ENCODE assay signal across 13 cellular contexts in the genomic region with DNA sequence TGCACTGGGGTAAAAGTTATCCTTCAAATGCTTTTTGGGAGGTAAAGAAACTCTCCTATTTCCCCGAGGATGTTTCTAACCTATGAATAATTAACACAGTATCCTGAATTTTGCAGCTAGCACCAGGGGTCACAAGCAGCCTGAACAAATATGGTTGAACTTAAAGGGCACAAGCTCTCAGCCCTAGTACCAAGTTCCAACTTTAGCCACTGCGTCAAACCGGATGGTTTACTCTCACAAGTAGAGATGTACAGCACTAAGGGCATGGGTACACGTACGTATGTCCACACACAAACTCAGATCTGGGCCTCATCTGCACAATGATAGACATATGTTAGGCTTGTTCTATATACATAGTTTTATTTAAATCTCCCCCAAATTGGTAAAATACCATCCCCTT. TPM values are rescaled to one million over a fixed set of nuclear protein-coding genes. Genes with fewer than 3 reads are reported as not detected.
A peak's percentile ranks its signal among the peaks of the same experiment; 100 is the strongest.
DNase-seq lines count a peak whose midpoint lies in the region; ATAC-seq and TF ChIP-seq lines count a peak whose summit lies in the region.
"Had no signal": no experiment of that assay in that cellular context is flagged by ENCODE, and none has a peak within 500 bp of the region (broad histone marks: within the 10 kb centered on the region; RNA-seq: fewer than 3 reads in every experiment).

No MANE protein-coding gene starts in this region.

- H3K27me3 ChIP-seq in mesendoderm (ENCODE audit: insufficient read depth, low read length, poor library complexity) (no peaks in the 10 kb centered on the region), upper lobe of right lung (no peaks in the 10 kb centered on the region)

- H3K27ac ChIP-seq in C4-2B (peak overlapping the region; percentile 41; the same call in 1 of the 2 replicates), HEK293 (ENCODE audit: extremely low read depth, low read depth, low read length) (no peak overlapping the region), mesendoderm (ENCODE audit: low read depth, low read length) (no peak overlapping the region), upper lobe of right lung (no peak overlapping the region)
- H3K27ac ChIP-seq: dorsolateral prefrontal cortex had no signal

- H2BK5ac ChIP-seq in mesendoderm (ENCODE audit: low read length): no peak overlapping the region

- no peak overlapping the region for H3K4me2 ChIP-seq in mesendoderm (ENCODE audit: low read length)

- H3K9me3 Mint-ChIP-seq in activated T-helper 1 cell treated with anti-CD3 and anti-CD28 coated beads, Interleukin-12 subunit alpha, Interleukin-12 subunit beta, Interleukin-2, Interleukin-4 antibody, amounts not matched to agents 30 ng/mL and 10 ng/mL and 1 ng/mL, durations not matched to agents 14 hours and 24 hours and 36 hours: no peaks in the 10 kb centered on the region

- no peak overlapping the region for H2BK120ac ChIP-seq in mesendoderm (ENCODE audit: low read depth, low read length)

- H3K4me1 ChIP-seq in HEK293 (ENCODE audit: control insufficient read depth, insufficient read depth, low read length) (peaks cover 3% of the 10 kb centered on the region; the same call in 1 of the 2 replicates), mesendoderm (ENCODE audit: control insufficient read depth, low read depth, low read length) (peaks cover 14% of the 10 kb centered on the region), upper lobe of right lung (peaks cover 20% of the 10 kb centered on the region)

- H3K27ac Mint-ChIP-seq in activated T-helper 1 cell treated with anti-CD3 and anti-CD28 coated beads, Interleukin-12 subunit alpha, Interleukin-12 subunit beta, Interleukin-2, Interleukin-4 antibody, amounts not matched to agents 30 ng/mL and 10 ng/mL and 1 ng/mL, durations not matched to agents 14 hours and 24 hours and 36 hours: peak overlapping the region; percentile 99

- POLR2A ChIA-PET in HEK293 (lab: Yijun Ruan, JAX): no interaction called here

- H3K18ac ChIP-seq in mesendoderm (ENCODE audit: low read length): no peak overlapping the region

- WGBS in mesendoderm (ENCODE audit: extremely low coverage, insufficient coverage, low lambda C conversion rate): no CpG with 5 or more reads among the region's 5 CpGs

- H3K79me2 ChIP-seq in mesendoderm (ENCODE audit: control insufficient read depth, insufficient read depth, low read length): peaks cover 57% of the 10 kb centered on the region

- H3K4me3 ChIP-seq in HEK293 (ENCODE audit: low read depth, low read length): no peak overlapping the region
- no peak overlapping the region for H3K4me3 ChIP-seq in mesendoderm (ENCODE audit: low read length)
- H3K4me3 ChIP-seq in upper lobe of right lung: no peak overlapping the region
- H3K4me3 ChIP-seq: dorsolateral prefrontal cortex had no signal

- CTCF ChIA-PET in HEK293 (lab: Yijun Ruan, JAX): no interaction called here

- H3K4me3 Mint-ChIP-seq in activated T-helper 1 cell treated with anti-CD3 and anti-CD28 coated beads, Interleukin-12 subunit alpha, Interleukin-12 subunit beta, Interleukin-2, Interleukin-4 antibody, amounts not matched to agents 30 ng/mL and 10 ng/mL and 1 ng/mL, durations not matched to agents 14 hours and 24 hours and 36 hours: peak overlapping the region; percentile 93

- DNase-seq in activated T-helper 1 cell treated with anti-CD3 and anti-CD28 coated beads, Interleukin-12 subunit alpha, Interleukin-12 subunit beta, Interleukin-2, Interleukin-4 antibody, amounts not matched to agents 30 ng/mL and 10 ng/mL and 1 ng/mL, durations not matched to agents 14 hours and 24 hours and 36 hours (ENCODE audit: low spot score): no peak
- no peak for DNase-seq in mesendoderm
- no peak for DNase-seq in RKO (ENCODE audit: low spot score)
- no peak for DNase-seq in COLO668 (lab: John Stamatoyannopoulos, UW; ENCODE audit: unreplicated experiment)
- no peak for DNase-seq in omental fat pad (ENCODE audit: low spot score)
- DNase-seq in upper lobe of right lung: no peak
- DNase-seq: foreskin melanocyte; NCI-H1048; stimulated activated CD4-positive, alpha-beta T cell treated with anti-CD3 and anti-CD28 coated beads, Interleukin-12 subunit alpha, Interleukin-12 subunit beta, amount 100 ng/mL, for 4 hours had no signal

- peaks cover 19% of the 10 kb centered on the region for H3K79me1 ChIP-seq in mesendoderm (ENCODE audit: low read length)

- no peak overlapping the region for H3K9ac ChIP-seq in mesendoderm (ENCODE audit: low read length)

- ATAC-seq in omental fat pad (ENCODE audit: low FRiP score): no peak
- no peak for ATAC-seq in upper lobe of right lung
- ATAC-seq: activated CD4-positive, CD25-positive, alpha-beta regulatory T cell treated with anti-CD3 and anti-CD28 coated beads, Interleukin-2, amount 50 U/mL, for 24 hours had no signal

- peak overlapping the region; percentile 51 for H3K56ac ChIP-seq in mesendoderm (ENCODE audit: low read length)

- no peak overlapping the region for H2BK15ac ChIP-seq in mesendoderm (replicated peaks; ENCODE audit: low read depth)

- H3K27me3 Mint-ChIP-seq in activated T-helper 1 cell treated with anti-CD3 and anti-CD28 coated beads, Interleukin-12 subunit alpha, Interleukin-12 subunit beta, Interleukin-2, Interleukin-4 antibody, amounts not matched to agents 30 ng/mL and 10 ng/mL and 1 ng/mL, durations not matched to agents 14 hours and 24 hours and 36 hours (ENCODE audit: insufficient read depth): no peaks in the 10 kb centered on the region

- H3K36me3 Mint-ChIP-seq in activated T-helper 1 cell treated with anti-CD3 and anti-CD28 coated beads, Interleukin-12 subunit alpha, Interleukin-12 subunit beta, Interleukin-2, Interleukin-4 antibody, amounts not matched to agents 30 ng/mL and 10 ng/mL and 1 ng/mL, durations not matched to agents 14 hours and 24 hours and 36 hours (ENCODE audit: low read depth): peaks cover 55% of the 10 kb centered on the region

- H2AK5ac ChIP-seq in mesendoderm (ENCODE audit: low read length): no peak overlapping the region

- H3K23ac ChIP-seq in mesendoderm (ENCODE audit: low read length): no peak overlapping the region

- peaks cover 79% of the 10 kb centered on the region for H3K4me1 Mint-ChIP-seq in activated T-helper 1 cell treated with anti-CD3 and anti-CD28 coated beads, Interleukin-12 subunit alpha, Interleukin-12 subunit beta, Interleukin-2, Interleukin-4 antibody, amounts not matched to agents 30 ng/mL and 10 ng/mL and 1 ng/mL, durations not matched to agents 14 hours and 24 hours and 36 hours (ENCODE audit: low read depth)

- H3K36me3 ChIP-seq in HEK293 (ENCODE audit: control insufficient read depth in 2 of 2, insufficient read depth in 1 of 2, low read length in 2 of 2) (peaks cover 0 to 15% of the 10 kb centered on the region in 2 experiments; a peak in 2 of 3 replicates), mesendoderm (ENCODE audit: control insufficient read depth, insufficient read depth, low read length) (peaks cover 3% of the 10 kb centered on the region), upper lobe of right lung (no peaks in the 10 kb centered on the region)

- H3K4ac ChIP-seq in mesendoderm (ENCODE audit: low read depth, low read length): no peak overlapping the region

- H4K8ac ChIP-seq in mesendoderm (ENCODE audit: low read depth, low read length): no peak overlapping the region

- no peaks in the 10 kb centered on the region for H3K9me3 ChIP-seq in HEK293 (ENCODE audit: control insufficient read depth, insufficient read depth, low read depth, low read length)
- H3K9me3 ChIP-seq in upper lobe of right lung: no peaks in the 10 kb centered on the region

- no peak overlapping the region for H4K5ac ChIP-seq in mesendoderm (ENCODE audit: low read length)

- TF ChIP-seq CTCF in C4-2B (conservative IDR thresholded peaks at IDR 0.05) (no peak), HEK293 (tag by site-specific recombination; IDR thresholded peaks at IDR 0.05) (no peak), omental fat pad (IDR thresholded peaks at IDR 0.05) (no peak), upper lobe of right lung (IDR thresholded peaks at IDR 0.05) (no peak)

- intact Hi-C loops in activated T-helper 1 cell treated with anti-CD3 and anti-CD28 coated beads, Interleukin-12 subunit alpha, Interleukin-12 subunit beta, Interleukin-2, Interleukin-4 antibody, amounts not matched to agents 30 ng/mL and 10 ng/mL and 1 ng/mL, durations not matched to agents 14 hours and 24 hours and 36 hours (cut with micrococcal nuclease): loop anchor here (10.0 kb wide), 1 partner anchor 588 kb away; no protein-coding TSS in a partner anchor
- intact Hi-C loops in upper lobe of right lung (cut with DNase I): no loop called here

TF ChIP-seq in HEK293, 187 proteins besides CTCF, POLR2A, EP300 and RAD21:
- TF ChIP-seq ZNF221 (tag by site-specific recombination; IDR thresholded peaks at IDR 0.05; ENCODE audit: borderline replicate concordance) (no peak), ZNF354C (tag by site-specific recombination; IDR thresholded peaks at IDR 0.05; ENCODE audit: borderline replicate concordance, low read depth) (no peak)
- TF ChIP-seq, protein P1, sequence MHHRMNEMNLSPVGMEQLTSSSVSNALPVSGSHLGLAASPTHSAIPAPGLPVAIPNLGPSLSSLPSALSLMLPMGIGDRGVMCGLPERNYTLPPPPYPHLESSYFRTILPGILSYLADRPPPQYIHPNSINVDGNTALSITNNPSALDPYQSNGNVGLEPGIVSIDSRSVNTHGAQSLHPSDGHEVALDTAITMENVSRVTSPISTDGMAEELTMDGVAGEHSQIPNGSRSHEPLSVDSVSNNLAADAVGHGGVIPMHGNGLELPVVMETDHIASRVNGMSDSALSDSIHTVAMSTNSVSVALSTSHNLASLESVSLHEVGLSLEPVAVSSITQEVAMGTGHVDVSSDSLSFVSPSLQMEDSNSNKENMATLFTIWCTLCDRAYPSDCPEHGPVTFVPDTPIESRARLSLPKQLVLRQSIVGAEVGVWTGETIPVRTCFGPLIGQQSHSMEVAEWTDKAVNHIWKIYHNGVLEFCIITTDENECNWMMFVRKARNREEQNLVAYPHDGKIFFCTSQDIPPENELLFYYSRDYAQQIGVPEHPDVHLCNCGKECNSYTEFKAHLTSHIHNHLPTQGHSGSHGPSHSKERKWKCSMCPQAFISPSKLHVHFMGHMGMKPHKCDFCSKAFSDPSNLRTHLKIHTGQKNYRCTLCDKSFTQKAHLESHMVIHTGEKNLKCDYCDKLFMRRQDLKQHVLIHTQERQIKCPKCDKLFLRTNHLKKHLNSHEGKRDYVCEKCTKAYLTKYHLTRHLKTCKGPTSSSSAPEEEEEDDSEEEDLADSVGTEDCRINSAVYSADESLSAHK (tag by site-specific recombination; IDR thresholded peaks at IDR 0.05): peak; percentile 37; the same call in 1 of the 2 replicates
TF ChIP-seq in HEK293: peak in this region for 1.

RNA-seq across cellular contexts. Expression of a gene that starts 4.7 kb away (rescaled TPM):
- 85.9 and 91.7 TPM in 2 replicates for total RNA-seq in activated T-helper 1 cell treated with anti-CD3 and anti-CD28 coated beads, Interleukin-12 subunit alpha, Interleukin-12 subunit beta, Interleukin-2, Interleukin-4 antibody, amounts not matched to agents 30 ng/mL and 10 ng/mL and 1 ng/mL, durations not matched to agents 14 hours and 24 hours and 36 hours
- polyA plus RNA-seq in mesendoderm (2013, experiment 1 of 2): 19.8 TPM
- polyA plus RNA-seq in mesendoderm (2013, experiment 2 of 2): 20.9 TPM
- total RNA-seq in omental fat pad (10 to 100 TPM in 1 of 4 donors, 1 to 10 TPM in 3; 4.5 to 36.6 (median 9.4) TPM), upper lobe of right lung (34.1 TPM)
